In the genomic region with DNA sequence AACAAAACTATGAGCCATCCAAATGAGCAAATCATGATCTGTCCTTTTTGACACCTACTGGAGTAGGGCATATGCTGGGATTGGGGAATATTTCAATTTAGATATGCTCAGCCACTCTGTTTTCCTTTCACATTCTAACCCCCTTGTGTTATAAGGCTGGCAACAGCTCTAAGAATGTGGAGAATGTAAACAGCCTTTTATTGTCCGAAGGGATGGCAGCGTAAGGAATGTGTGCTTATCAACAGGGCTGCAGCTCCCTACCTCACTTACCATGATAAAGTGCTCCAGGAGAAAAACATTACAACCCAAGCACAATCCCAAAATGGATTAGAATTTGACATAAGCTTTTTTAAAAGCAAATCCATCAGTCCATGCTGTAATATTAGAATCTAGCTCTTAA, we compare ENCODE assay signal across 13 cellular contexts. TPM values are rescaled to one million over a fixed set of nuclear protein-coding genes. Genes with fewer than 3 reads are reported as not detected.
DNase-seq lines count a peak whose midpoint lies in the region; TF ChIP-seq lines count a peak whose summit lies in the region.
"Had no signal": no experiment of that assay in that cellular context is flagged by ENCODE, and none has a peak within 500 bp of the region (broad histone marks: within the 10 kb centered on the region; RNA-seq: fewer than 3 reads in every experiment).

No MANE protein-coding gene starts in this region.

- no peaks in the 10 kb centered on the region for H3K9me3 ChIP-seq in hepatocyte (ENCODE audit: low read depth)
- H3K9me3 ChIP-seq: vagina had no signal

- H3K4me1 ChIP-seq in hepatocyte (ENCODE audit: insufficient read depth) = peaks cover 23% of the 10 kb centered on the region

- DNase-seq in NCI-H2196 (lab: John Stamatoyannopoulos, UW; ENCODE audit: unreplicated experiment) (peak; percentile 5), NCI-H2196 treated with DMSO at 0.1 percent for 48 hours (lab: John Stamatoyannopoulos, UW; ENCODE audit: unreplicated experiment) (no peak), RPMI7951 (ENCODE audit: low read depth) (peak; percentile 14), hepatocyte (ENCODE audit: low spot score) (peak; percentile 37), retinal pigment epithelial cell (ENCODE audit: low read depth) (peak; percentile 44), occipital lobe (lab: John Stamatoyannopoulos, UW) (no peak), NCI-H1436 treated with DMSO at 0.1 percent for 48 hours (lab: John Stamatoyannopoulos, UW) (no peak)
- DNase-seq in activated T-cell treated with anti-CD3 and anti-CD28 coated beads, Interleukin-2, amount 50 U/mL, for 1 hour = no peak
- DNase-seq: activated T-cell treated with anti-CD3 and anti-CD28 coated beads, Interleukin-2, amount 50 U/mL, for 4 hours; caudate nucleus; GM23248; NCI-H1417 treated with DMSO at 0.1 percent for 48 hours had no signal

- H3K4me2 ChIP-seq in hepatocyte = peak overlapping the region; percentile 99

- H3K27me3 ChIP-seq in hepatocyte = peaks cover 44% of the 10 kb centered on the region
- H3K27me3 ChIP-seq: vagina had no signal

- TF ChIP-seq CTCF in hepatocyte (IDR thresholded peaks at IDR 0.05; ENCODE audit: poor library complexity) = no peak
- no peak for TF ChIP-seq CTCF in retinal pigment epithelial cell (conservative IDR thresholded peaks at IDR 0.05; ENCODE audit: low read depth, low read length)

- no peaks in the 10 kb centered on the region for H3K36me3 ChIP-seq in hepatocyte (replicated peaks; ENCODE audit: insufficient read depth, low read depth)
- H3K36me3 ChIP-seq: vagina had no signal

- no peaks in the 10 kb centered on the region for H3K79me2 ChIP-seq in hepatocyte

- H3K27ac ChIP-seq in hepatocyte = no peak overlapping the region
- H3K27ac ChIP-seq: GM23248, vagina had no signal

- H4K20me1 ChIP-seq in hepatocyte (ENCODE audit: insufficient read depth, poor library complexity, severe bottlenecking) = no peaks in the 10 kb centered on the region

- 0% methylated on average over 2 of the region's 2 CpGs for WGBS in hepatocyte (ENCODE audit: low lambda C conversion rate, missing lambda C conversion rate)

- no peaks in the 10 kb centered on the region for H3K9me2 ChIP-seq in hepatocyte (replicated peaks; ENCODE audit: insufficient read depth)

- no peak overlapping the region for H3K4me3 ChIP-seq in hepatocyte
- no peak overlapping the region for H3K4me3 ChIP-seq in retinal pigment epithelial cell (ENCODE audit: low read length)
- H3K4me3 ChIP-seq: GM23248, vagina had no signal

- no peak overlapping the region for H2AFZ ChIP-seq in hepatocyte
- H2AFZ ChIP-seq: GM23248 had no signal

RNA-seq across cellular contexts. Expression of gene NXPH2, which starts 2.2 kb away (rescaled TPM):
- total RNA-seq in RPMI7951 (2014; rRNA removed; shearing (Covaris generic)) = not detected in 2 replicates
- total RNA-seq in hepatocyte = 1.2 and 6.3 TPM in 2 replicates
- polyA plus RNA-seq in hepatocyte = 1.5 and 2.3 TPM in 2 replicates
- total RNA-seq in occipital lobe = 30.4 TPM
- total RNA-seq: activated T-cell treated with anti-CD3 and anti-CD28 coated beads, Interleukin-2, amount 50 U/mL, for 4 hours; GM23248; vagina had no signal
- polyA plus RNA-seq: GM23248 had no signal

Comparison
In these comparisons a context has a peak if more than half of its experiments do, and no peak if none do; other contexts are left out.
1. DNase-seq: peak in NCI-H2196 (single experiment), RPMI7951 (single experiment), hepatocyte (single experiment) and retinal pigment epithelial cell (single experiment); none in NCI-H2196 treated with DMSO at 0.1 percent for 48 hours (single experiment), occipital lobe (single experiment), NCI-H1436 treated with DMSO at 0.1 percent for 48 hours (single experiment) and activated T-cell treated with anti-CD3 and anti-CD28 coated beads, Interleukin-2, amount 50 U/mL, for 1 hour (single experiment).